22 cellular contexts compared by ENCODE assay signal in genomic region chr4:122662701-122663100, GRCh38. TPM values are rescaled to one million over a fixed set of nuclear protein-coding genes. Genes with fewer than 3 reads are reported as not detected.
"Had no signal": no experiment of that assay in that cellular context is flagged by ENCODE, and none has a peak within 500 bp of the region (broad histone marks: within the 10 kb centered on the region; RNA-seq: fewer than 3 reads in every experiment).

No MANE protein-coding gene starts in this region.

- H3K9me3 ChIP-seq: gastroesophageal sphincter, heart right ventricle, ovary, spleen, thoracic aorta had no signal

- DNase-seq: activated CD4-positive, alpha-beta T cell treated with anti-CD3 and anti-CD28 coated beads for 4 hours; activated effector memory CD4-positive, alpha-beta T cell treated with anti-CD3 and anti-CD28 coated beads, Interleukin-2, amount 50 U/mL, for 16 hours; dermis blood vessel endothelial cell; effector memory CD8-positive, alpha-beta T cell; heart right ventricle; islet precursor cell; naive B cell; ovary; spleen; stimulated activated CD4-positive, alpha-beta T cell treated with anti-CD3 and anti-CD28 coated beads, Interleukin-1b, Interleukin-23, amount 100 ng/mL, for 48 hours; T1000 had no signal

- H3K4me3 ChIP-seq: gastroesophageal sphincter, heart right ventricle, ovary, SK-N-MC, spleen, thoracic aorta had no signal

- H3K4me1 Mint-ChIP-seq: naive B cell had no signal

- H3K27ac ChIP-seq: epithelial cell of prostate, gastroesophageal sphincter, heart right ventricle, ovary, SK-N-MC, spleen, thoracic aorta, VCaP had no signal

- H3K36me3 ChIP-seq: gastroesophageal sphincter, heart right ventricle, ovary, spleen, thoracic aorta had no signal

- H3K27ac Mint-ChIP-seq: effector memory CD8-positive, alpha-beta T cell; naive B cell had no signal

- FAIRE-seq: astrocyte, bronchial epithelial cell had no signal

- H3K9me3 Mint-ChIP-seq: effector memory CD8-positive, alpha-beta T cell had no signal

- H3K27me3 ChIP-seq: gastroesophageal sphincter, heart right ventricle, ovary, spleen had no signal

- H3K4me1 ChIP-seq: spleen had no signal

- H3K4me3 Mint-ChIP-seq: effector memory CD8-positive, alpha-beta T cell; naive B cell had no signal

- ATAC-seq: effector memory CD8-positive, alpha-beta T cell; gastroesophageal sphincter; heart right ventricle; sciatic nerve had no signal

RNA-seq across cellular contexts. Expression of gene IL21, which starts 41.8 kb away (rescaled TPM):
- total RNA-seq: astrocyte, bronchial epithelial cell, chondrocyte, dermis blood vessel endothelial cell, heart right ventricle, lung microvascular endothelial cell, sciatic nerve, thoracic aorta, ureter had no signal
- polyA plus RNA-seq: heart right ventricle, ovary had no signal
